Comparison of ENCODE assay signal across 26 cellular contexts in the genomic region with DNA sequence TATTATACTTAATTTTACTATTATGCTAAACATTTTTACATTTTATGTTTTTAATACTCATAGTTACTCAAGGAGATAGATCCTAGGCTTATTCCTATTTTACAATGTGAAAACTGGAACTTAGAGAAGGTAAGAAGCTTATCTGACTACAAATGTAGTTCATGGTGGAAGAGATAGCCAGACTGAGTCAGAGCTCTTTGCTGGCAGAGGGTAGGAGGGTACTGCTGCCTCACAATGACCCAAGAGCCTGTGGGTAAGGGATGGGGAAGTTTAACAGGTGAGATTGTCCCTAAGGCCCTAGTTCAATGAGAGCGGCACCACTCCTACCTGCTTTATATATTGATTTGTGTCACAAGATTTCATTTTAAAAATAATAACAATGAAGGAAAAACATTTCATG. TPM values are rescaled to one million over a fixed set of nuclear protein-coding genes. Genes with fewer than 3 reads are reported as not detected.
DNase-seq lines count a peak whose midpoint lies in the region; ATAC-seq, FAIRE-seq and TF ChIP-seq lines count a peak whose summit lies in the region.
"Had no signal": no experiment of that assay in that cellular context is flagged by ENCODE, and none has a peak within 500 bp of the region (broad histone marks: within the 10 kb centered on the region; RNA-seq: fewer than 3 reads in every experiment).

No MANE protein-coding gene starts in this region.

- H3K4me1 Mint-ChIP-seq in astrocyte (ENCODE audit: low read depth, unreplicated experiment) = peaks cover 24% of the 10 kb centered on the region
- H3K4me1 Mint-ChIP-seq in activated naive CD4-positive, alpha-beta T cell treated with anti-CD3 and anti-CD28 coated beads for 36 hours (ENCODE audit: low read depth) = peaks cover under 1% of the 10 kb centered on the region
- H3K4me1 Mint-ChIP-seq: CD14-positive monocyte, immature natural killer cell had no signal

- H3K27ac Mint-ChIP-seq in astrocyte (ENCODE audit: unreplicated experiment) = peak overlapping the region; percentile 81
- no peak overlapping the region for H3K27ac Mint-ChIP-seq in activated naive CD4-positive, alpha-beta T cell treated with anti-CD3 and anti-CD28 coated beads for 36 hours
- H3K27ac Mint-ChIP-seq: CD14-positive monocyte; immature natural killer cell; stimulated activated effector memory CD8-positive, alpha-beta T cell treated with anti-CD3 and anti-CD28 coated beads, Interleukin-12 subunit alpha, Interleukin-12 subunit beta, amount 100 ng/mL, for 72 hours had no signal

- H3K36me3 Mint-ChIP-seq in astrocyte (ENCODE audit: low read depth, unreplicated experiment) = no peaks in the 10 kb centered on the region
- no peaks in the 10 kb centered on the region for H3K36me3 Mint-ChIP-seq in activated naive CD4-positive, alpha-beta T cell treated with anti-CD3 and anti-CD28 coated beads for 36 hours (ENCODE audit: low read depth)
- H3K36me3 Mint-ChIP-seq: CD14-positive monocyte; immature natural killer cell; stimulated activated effector memory CD8-positive, alpha-beta T cell treated with anti-CD3 and anti-CD28 coated beads, Interleukin-12 subunit alpha, Interleukin-12 subunit beta, amount 100 ng/mL, for 72 hours had no signal

- no peaks in the 10 kb centered on the region for H3K36me3 ChIP-seq in ACC112 (ENCODE audit: insufficient read depth, low read length)
- H3K36me3 ChIP-seq in astrocyte (ENCODE audit: insufficient read depth, low read length) = no peaks in the 10 kb centered on the region
- H3K36me3 ChIP-seq in upper lobe of left lung = no peaks in the 10 kb centered on the region
- H3K36me3 ChIP-seq: tibial nerve had no signal

- H3K79me2 ChIP-seq in ACC112 (ENCODE audit: control insufficient read depth, insufficient read depth, low read length, unreplicated experiment) (no peaks in the 10 kb centered on the region), astrocyte (ENCODE audit: insufficient read depth, low read length) (no peaks in the 10 kb centered on the region)

- peaks cover 86% of the 10 kb centered on the region for H3K4me1 ChIP-seq in ACC112 (ENCODE audit: control insufficient read depth, insufficient read depth, low read length, unreplicated experiment)
- peaks cover 42% of the 10 kb centered on the region for H3K4me1 ChIP-seq in astrocyte (ENCODE audit: insufficient read depth, low read length)
- H3K4me1 ChIP-seq in upper lobe of left lung = peaks cover 0 to 5% (median 0%) of the 10 kb centered on the region in 4 donors

- H2AFZ ChIP-seq in ACC112 (ENCODE audit: low read length, unreplicated experiment) = peak overlapping the region; percentile 71
- H2AFZ ChIP-seq in astrocyte (ENCODE audit: low read depth, low read length) = no peak overlapping the region

- H4K20me1 ChIP-seq in astrocyte (ENCODE audit: insufficient read depth, low read length) = no peaks in the 10 kb centered on the region

- H3K4me3 ChIP-seq in ACC112 (ENCODE audit: low read depth, low read length) = peak overlapping the region; percentile 34
- H3K4me3 ChIP-seq in astrocyte (ENCODE audit: insufficient read depth, low read depth, low read length) = no peak overlapping the region
- no peak overlapping the region for H3K4me3 ChIP-seq in fibroblast of the aortic adventitia (ENCODE audit: low read depth, low read length)
- H3K4me3 ChIP-seq in upper lobe of left lung = no peak overlapping the region
- H3K4me3 ChIP-seq: coronary artery, lung, psoas muscle, tibial nerve had no signal

- TF ChIP-seq EP300 in upper lobe of left lung (IDR thresholded peaks at IDR 0.05) = no peak

- TF ChIP-seq CTCF in astrocyte (IDR thresholded peaks at IDR 0.05; ENCODE audit: insufficient read depth, low read depth, low read length) (no peak), fibroblast of the aortic adventitia (IDR thresholded peaks at IDR 0.05; ENCODE audit: insufficient read depth, low read length) (no peak), upper lobe of left lung (IDR thresholded peaks at IDR 0.05) (no peak)

- FAIRE-seq in astrocyte (lab: Jason Lieb, UNC) = no peak
- FAIRE-seq: A204.1, GM19239 had no signal

- no peaks in the 10 kb centered on the region for H3K27me3 Mint-ChIP-seq in astrocyte (ENCODE audit: low read depth, unreplicated experiment)
- H3K27me3 Mint-ChIP-seq in activated naive CD4-positive, alpha-beta T cell treated with anti-CD3 and anti-CD28 coated beads for 36 hours (ENCODE audit: low read depth) = no peaks in the 10 kb centered on the region

- 100% methylated on average over 1 of the region's 1 CpG for WGBS in upper lobe of left lung, 2 donors

- ATAC-seq in upper lobe of left lung (ENCODE audit: low FRiP score in 2 of 2) = no peak
- ATAC-seq: HCT116; psoas muscle; stimulated activated effector memory CD8-positive, alpha-beta T cell treated with anti-CD3 and anti-CD28 coated beads, Interleukin-12 subunit alpha, Interleukin-12 subunit beta, amount 100 ng/mL, for 72 hours had no signal

- CTCF ChIA-PET in activated naive CD4-positive, alpha-beta T cell treated with anti-CD3 and anti-CD28 coated beads for 36 hours (lab: Charles Lee) = interaction anchor here (0.7 kb wide), 1 partner anchor 43 kb away, joined by 4 read pairs; no protein-coding TSS in a partner anchor

- H3K27ac ChIP-seq in ACC112 (ENCODE audit: low read depth, low read length) = peak overlapping the region; percentile 81
- H3K27ac ChIP-seq in astrocyte (ENCODE audit: low read depth, low read length) = peak overlapping the region; percentile 93
- no peak overlapping the region for H3K27ac ChIP-seq in upper lobe of left lung
- H3K27ac ChIP-seq: coronary artery, psoas muscle, tibial nerve had no signal

- no peak overlapping the region for H3K4me3 Mint-ChIP-seq in astrocyte (ENCODE audit: unreplicated experiment)
- H3K4me3 Mint-ChIP-seq in activated naive CD4-positive, alpha-beta T cell treated with anti-CD3 and anti-CD28 coated beads for 36 hours = no peak overlapping the region
- H3K4me3 Mint-ChIP-seq: CD14-positive monocyte; immature natural killer cell; nephron; stimulated activated effector memory CD8-positive, alpha-beta T cell treated with anti-CD3 and anti-CD28 coated beads, Interleukin-12 subunit alpha, Interleukin-12 subunit beta, amount 100 ng/mL, for 72 hours had no signal

- intact Hi-C loops in activated naive CD4-positive, alpha-beta T cell treated with anti-CD3 and anti-CD28 coated beads for 36 hours (cut with micrococcal nuclease) = no loop called here

- peak overlapping the region; percentile 58 for H3K4me2 ChIP-seq in astrocyte (ENCODE audit: low read length)

- peak overlapping the region; percentile 33 for H3K9ac ChIP-seq in astrocyte (ENCODE audit: low read length)

- H3K27me3 ChIP-seq in ACC112 (ENCODE audit: insufficient read depth, low read length) = no peaks in the 10 kb centered on the region
- no peaks in the 10 kb centered on the region for H3K27me3 ChIP-seq in astrocyte (ENCODE audit: insufficient read depth, low read length)
- H3K27me3 ChIP-seq in upper lobe of left lung = no peaks in the 10 kb centered on the region
- H3K27me3 ChIP-seq: tibial nerve had no signal

- peak; percentile 44 for DNase-seq in M059J (ENCODE audit: low read depth)
- peak; percentile 63 for DNase-seq in astrocyte (ENCODE audit: low read depth)
- DNase-seq in fibroblast of the aortic adventitia (ENCODE audit: low read depth) = peak; percentile 59
- no peak for DNase-seq in middle frontal gyrus (ENCODE audit: extremely low spot score, low spot score)
- DNase-seq in NCI-H446 treated with DMSO at 0.1 percent for 48 hours (lab: John Stamatoyannopoulos, UW) = no peak
- no peak for DNase-seq in upper lobe of left lung
- DNase-seq in activated naive CD4-positive, alpha-beta T cell treated with anti-CD3 and anti-CD28 coated beads for 36 hours = no peak
- DNase-seq: activated CD4-positive, alpha-beta T cell treated with anti-CD3 and anti-CD28 coated beads for 48 hours; activated CD8-positive, alpha-beta memory T cell treated with anti-CD3 and anti-CD28 coated beads, Interleukin-2, amount 50 U/mL, for 4 hours; activated gamma-delta T cell; aorta; immature natural killer cell; NCI-H187; NCI-H510A; psoas muscle; SIG-M5 had no signal

- H3K9me3 Mint-ChIP-seq in astrocyte (ENCODE audit: unreplicated experiment) = no peaks in the 10 kb centered on the region
- H3K9me3 Mint-ChIP-seq in activated naive CD4-positive, alpha-beta T cell treated with anti-CD3 and anti-CD28 coated beads for 36 hours = no peaks in the 10 kb centered on the region
- H3K9me3 Mint-ChIP-seq: CD14-positive monocyte; immature natural killer cell; nephron; stimulated activated effector memory CD8-positive, alpha-beta T cell treated with anti-CD3 and anti-CD28 coated beads, Interleukin-12 subunit alpha, Interleukin-12 subunit beta, amount 100 ng/mL, for 72 hours had no signal

- H3K9me3 ChIP-seq in astrocyte (ENCODE audit: insufficient read depth, low read depth, low read length) (no peaks in the 10 kb centered on the region), upper lobe of left lung (no peaks in the 10 kb centered on the region)
- H3K9me3 ChIP-seq: psoas muscle, tibial nerve had no signal

- no peak for TF ChIP-seq POLR2A in upper lobe of left lung (IDR thresholded peaks at IDR 0.05)

RNA-seq across cellular contexts. Expression of gene NEK7, which starts 34.1 kb away (rescaled TPM):
- total RNA-seq in M059J (2014; rRNA removed; shearing (Covaris generic)) = 181 and 192 TPM in 2 replicates
- total RNA-seq in astrocyte (119 and 125 TPM in 2 replicates), fibroblast of the aortic adventitia (ENCODE audit: low replicate concordance) (119 and 187 TPM in 2 replicates), upper lobe of left lung (100 to 1,000 TPM in 4 of 6 donors, 10 to 100 TPM in 2; 55.3 to 137 (median 112) TPM)
- 10 to 100 TPM; 45.6 to 49.7 TPM for total RNA-seq in activated naive CD4-positive, alpha-beta T cell treated with anti-CD3 and anti-CD28 coated beads for 36 hours

Comparison
In these comparisons a context has a peak if more than half of its experiments do, and no peak if none do; other contexts are left out.
1. H3K27ac ChIP-seq: peak in ACC112 (single experiment) and astrocyte (single experiment); none in upper lobe of left lung (0 of 4).
2. DNase-seq: peak in M059J (single experiment), astrocyte (single experiment) and fibroblast of the aortic adventitia (single experiment); none in middle frontal gyrus (single experiment), NCI-H446 treated with DMSO at 0.1 percent for 48 hours (single experiment), upper lobe of left lung (0 of 2) and activated naive CD4-positive, alpha-beta T cell treated with anti-CD3 and anti-CD28 coated beads for 36 hours (single experiment).